ENCODE assay signal across 15 cellular contexts in the genomic region with DNA sequence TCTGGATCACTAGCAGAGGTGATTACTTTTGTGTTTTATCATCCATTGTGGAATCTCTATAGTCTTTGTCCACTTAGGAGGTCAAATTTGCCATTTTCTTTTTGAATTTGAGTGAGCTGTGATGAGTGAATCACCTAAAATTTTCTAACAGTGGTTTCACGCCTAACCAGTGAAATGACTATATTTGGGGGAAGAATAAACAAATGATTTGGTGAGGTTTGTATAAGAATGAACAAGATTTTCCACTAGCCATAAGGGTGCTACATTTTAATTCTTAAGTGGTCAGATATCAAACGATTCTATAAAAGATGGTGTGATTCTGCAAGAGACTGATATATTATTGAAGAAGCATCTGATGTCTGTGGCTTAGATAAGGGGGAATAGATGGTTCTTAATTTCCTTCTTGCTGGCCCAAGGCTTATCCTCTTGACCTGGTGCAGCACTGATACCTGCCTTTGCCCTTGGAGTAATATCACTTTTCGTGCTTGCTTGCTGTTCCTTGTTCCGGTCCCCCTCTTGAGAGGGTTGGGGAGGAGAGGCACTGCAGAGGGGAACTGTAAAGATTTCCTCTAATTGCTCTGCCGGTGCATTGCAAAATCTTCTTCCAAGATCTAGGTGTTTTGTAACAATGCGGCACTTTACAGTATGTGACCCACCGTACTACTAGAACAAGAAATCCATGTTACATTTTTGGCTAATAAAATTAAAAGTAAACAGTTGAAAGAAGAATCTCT. TPM values are rescaled to one million over a fixed set of nuclear protein-coding genes. Genes with fewer than 3 reads are reported as not detected.
DNase-seq lines count a peak whose midpoint lies in the region; ATAC-seq, FAIRE-seq and TF ChIP-seq lines count a peak whose summit lies in the region.
"Had no signal": no experiment of that assay in that cellular context is flagged by ENCODE, and none has a peak within 500 bp of the region (broad histone marks: within the 10 kb centered on the region; RNA-seq: fewer than 3 reads in every experiment).

No MANE protein-coding gene starts in this region.

- CTCF ChIA-PET in WTC11 (lab: Charles Lee) = no interaction called here

- peaks cover 15% of the 10 kb centered on the region for H3K4me1 Mint-ChIP-seq in activated naive CD8-positive, alpha-beta T cell treated with anti-CD3 and anti-CD28 coated beads, Interleukin-2, amount 50 U/mL, for 24 hours
- peaks cover 15% of the 10 kb centered on the region for H3K4me1 Mint-ChIP-seq in activated naive CD8-positive, alpha-beta T cell treated with anti-CD3 and anti-CD28 coated beads for 36 hours
- H3K4me1 Mint-ChIP-seq in WTC11 = no peaks in the 10 kb centered on the region

- no peak for FAIRE-seq in H54 (lab: Jason Lieb, UNC)

- POLR2A ChIA-PET in WTC11 (lab: Charles Lee) = no interaction called here

- H3K27ac Mint-ChIP-seq in activated naive CD8-positive, alpha-beta T cell treated with anti-CD3 and anti-CD28 coated beads, Interleukin-2, amount 50 U/mL, for 24 hours = no peak overlapping the region
- no peak overlapping the region for H3K27ac Mint-ChIP-seq in activated naive CD8-positive, alpha-beta T cell treated with anti-CD3 and anti-CD28 coated beads for 36 hours
- no peak overlapping the region for H3K27ac Mint-ChIP-seq in WTC11
- H3K27ac Mint-ChIP-seq: activated naive CD4-positive, alpha-beta T cell treated with anti-CD3 and anti-CD28 coated beads for 36 hours; effector memory CD8-positive, alpha-beta T cell had no signal

- TF ChIP-seq CTCF in WTC11 (IDR thresholded peaks at IDR 0.05) = no peak

- no peaks in the 10 kb centered on the region for H3K9me3 Mint-ChIP-seq in activated naive CD8-positive, alpha-beta T cell treated with anti-CD3 and anti-CD28 coated beads, Interleukin-2, amount 50 U/mL, for 24 hours
- peaks cover 3% of the 10 kb centered on the region for H3K9me3 Mint-ChIP-seq in activated naive CD8-positive, alpha-beta T cell treated with anti-CD3 and anti-CD28 coated beads for 36 hours
- H3K9me3 Mint-ChIP-seq in WTC11 = peaks cover 6% of the 10 kb centered on the region; the same call in 1 of the 2 replicates
- H3K9me3 Mint-ChIP-seq: activated naive CD4-positive, alpha-beta T cell treated with anti-CD3 and anti-CD28 coated beads for 36 hours; effector memory CD8-positive, alpha-beta T cell had no signal

- H3K4me3 Mint-ChIP-seq in activated naive CD8-positive, alpha-beta T cell treated with anti-CD3 and anti-CD28 coated beads, Interleukin-2, amount 50 U/mL, for 24 hours = no peak overlapping the region
- no peak overlapping the region for H3K4me3 Mint-ChIP-seq in activated naive CD8-positive, alpha-beta T cell treated with anti-CD3 and anti-CD28 coated beads for 36 hours
- H3K4me3 Mint-ChIP-seq in WTC11 = no peak overlapping the region
- H3K4me3 Mint-ChIP-seq: activated naive CD4-positive, alpha-beta T cell treated with anti-CD3 and anti-CD28 coated beads for 36 hours; effector memory CD8-positive, alpha-beta T cell had no signal

- peak; percentile 46 for ATAC-seq in activated naive CD8-positive, alpha-beta T cell treated with anti-CD3 and anti-CD28 coated beads, Interleukin-2, amount 50 U/mL, for 24 hours
- ATAC-seq in HG02981 (IDR thresholded peaks at IDR 0.05; ENCODE audit: unreplicated experiment) (peak; percentile 34), WTC11 (no peak)
- ATAC-seq: effector memory CD8-positive, alpha-beta T cell had no signal

- H3K36me3 Mint-ChIP-seq in activated naive CD8-positive, alpha-beta T cell treated with anti-CD3 and anti-CD28 coated beads, Interleukin-2, amount 50 U/mL, for 24 hours (ENCODE audit: low read depth) = peaks cover 2% of the 10 kb centered on the region
- H3K36me3 Mint-ChIP-seq in activated naive CD8-positive, alpha-beta T cell treated with anti-CD3 and anti-CD28 coated beads for 36 hours = peaks cover 2% of the 10 kb centered on the region
- no peaks in the 10 kb centered on the region for H3K36me3 Mint-ChIP-seq in WTC11

- DNase-seq in activated naive CD8-positive, alpha-beta T cell treated with anti-CD3 and anti-CD28 coated beads, Interleukin-2, amount 50 U/mL, for 24 hours = no peak
- DNase-seq in activated naive CD8-positive, alpha-beta T cell treated with anti-CD3 and anti-CD28 coated beads for 36 hours = no peak
- DNase-seq in NOMO-1 treated with dmso at 0.1 percent for 144 hours (lab: John Stamatoyannopoulos, UW; ENCODE audit: unreplicated experiment) (peak; percentile 46), WTC11 (ENCODE audit: low spot score) (no peak), islet precursor cell (no peak), GM19240 (ENCODE audit: insufficient read length, low spot score) (no peak), H54 (ENCODE audit: insufficient read length, low spot score) (no peak)
- DNase-seq: activated naive CD4-positive, alpha-beta T cell treated with anti-CD3 and anti-CD28 coated beads for 36 hours; Calu3; effector memory CD8-positive, alpha-beta T cell; T-helper 9 cell had no signal

- TF ChIP-seq POLR2A in H54 (IDR thresholded peaks at IDR 0.05; ENCODE audit: low read depth, low read length) = no peak

- no peaks in the 10 kb centered on the region for H3K27me3 Mint-ChIP-seq in activated naive CD8-positive, alpha-beta T cell treated with anti-CD3 and anti-CD28 coated beads, Interleukin-2, amount 50 U/mL, for 24 hours
- no peaks in the 10 kb centered on the region for H3K27me3 Mint-ChIP-seq in activated naive CD8-positive, alpha-beta T cell treated with anti-CD3 and anti-CD28 coated beads for 36 hours
- H3K27me3 Mint-ChIP-seq in WTC11 (ENCODE audit: low read depth) = peaks cover 7% of the 10 kb centered on the region
- H3K27me3 Mint-ChIP-seq: effector memory CD8-positive, alpha-beta T cell had no signal

TF ChIP-seq in WTC11, 78 proteins besides CTCF, POLR2A, EP300 and RAD21:
- TF ChIP-seq, protein P1, sequence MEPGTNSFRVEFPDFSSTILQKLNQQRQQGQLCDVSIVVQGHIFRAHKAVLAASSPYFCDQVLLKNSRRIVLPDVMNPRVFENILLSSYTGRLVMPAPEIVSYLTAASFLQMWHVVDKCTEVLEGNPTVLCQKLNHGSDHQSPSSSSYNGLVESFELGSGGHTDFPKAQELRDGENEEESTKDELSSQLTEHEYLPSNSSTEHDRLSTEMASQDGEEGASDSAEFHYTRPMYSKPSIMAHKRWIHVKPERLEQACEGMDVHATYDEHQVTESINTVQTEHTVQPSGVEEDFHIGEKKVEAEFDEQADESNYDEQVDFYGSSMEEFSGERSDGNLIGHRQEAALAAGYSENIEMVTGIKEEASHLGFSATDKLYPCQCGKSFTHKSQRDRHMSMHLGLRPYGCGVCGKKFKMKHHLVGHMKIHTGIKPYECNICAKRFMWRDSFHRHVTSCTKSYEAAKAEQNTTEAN (CRISPR knock-in tag; IDR thresholded peaks at IDR 0.05) = no peak
- TF ChIP-seq, protein P2, sequence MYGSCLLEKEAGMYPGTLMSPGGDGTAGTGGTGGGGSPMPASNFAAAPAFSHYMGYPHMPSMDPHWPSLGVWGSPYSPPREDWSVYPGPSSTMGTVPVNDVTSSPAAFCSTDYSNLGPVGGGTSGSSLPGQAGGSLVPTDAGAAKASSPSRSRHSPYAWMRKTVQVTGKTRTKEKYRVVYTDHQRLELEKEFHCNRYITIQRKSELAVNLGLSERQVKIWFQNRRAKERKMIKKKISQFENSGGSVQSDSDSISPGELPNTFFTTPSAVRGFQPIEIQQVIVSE (CRISPR knock-in tag; IDR thresholded peaks at IDR 0.05; ENCODE audit: borderline replicate concordance) = no peak
- TF ChIP-seq MYBL2 (CRISPR knock-in tag; IDR thresholded peaks at IDR 0.05) = no peak
- TF ChIP-seq FOXK1 (CRISPR knock-in tag; IDR thresholded peaks at IDR 0.05) = no peak
- TF ChIP-seq, protein P3, sequence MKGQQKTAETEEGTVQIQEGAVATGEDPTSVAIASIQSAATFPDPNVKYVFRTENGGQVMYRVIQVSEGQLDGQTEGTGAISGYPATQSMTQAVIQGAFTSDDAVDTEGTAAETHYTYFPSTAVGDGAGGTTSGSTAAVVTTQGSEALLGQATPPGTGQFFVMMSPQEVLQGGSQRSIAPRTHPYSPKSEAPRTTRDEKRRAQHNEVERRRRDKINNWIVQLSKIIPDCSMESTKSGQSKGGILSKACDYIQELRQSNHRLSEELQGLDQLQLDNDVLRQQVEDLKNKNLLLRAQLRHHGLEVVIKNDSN (CRISPR knock-in tag; IDR thresholded peaks at IDR 0.05) = no peak
- TF ChIP-seq, protein P4, sequence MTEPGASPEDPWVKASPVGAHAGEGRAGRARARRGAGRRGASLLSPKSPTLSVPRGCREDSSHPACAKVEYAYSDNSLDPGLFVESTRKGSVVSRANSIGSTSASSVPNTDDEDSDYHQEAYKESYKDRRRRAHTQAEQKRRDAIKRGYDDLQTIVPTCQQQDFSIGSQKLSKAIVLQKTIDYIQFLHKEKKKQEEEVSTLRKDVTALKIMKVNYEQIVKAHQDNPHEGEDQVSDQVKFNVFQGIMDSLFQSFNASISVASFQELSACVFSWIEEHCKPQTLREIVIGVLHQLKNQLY (CRISPR knock-in tag; IDR thresholded peaks at IDR 0.05) = no peak

RNA-seq across cellular contexts. Expression of a gene that starts 14.5 kb away (rescaled TPM):
- total RNA-seq in activated naive CD8-positive, alpha-beta T cell treated with anti-CD3 and anti-CD28 coated beads for 36 hours = under 1 TPM in 1 of 2 experiments, not detected in 1; 0.14 TPM
- not detected in 3 replicates for total RNA-seq in WTC11 (2021)
- total RNA-seq: fibroblast of villous mesenchyme, M059J, thoracic aorta had no signal

RNA-seq across cellular contexts. Expression of a gene that starts 37.9 kb away (rescaled TPM):
- total RNA-seq in activated naive CD8-positive, alpha-beta T cell treated with anti-CD3 and anti-CD28 coated beads for 36 hours = 10 to 100 TPM; 16.1 to 18.6 TPM
- 11.3 to 16.0 TPM (median 13.8 TPM) in 3 replicates for total RNA-seq in WTC11 (2021)
